ENCODE assay signal across 1 cellular context in genomic region chr22:21009638-21010425, GRCh38.
TF ChIP-seq lines count a peak whose summit lies in the region.

No MANE protein-coding gene starts in this region.

TF ChIP-seq in A549, 52 proteins besides CTCF, POLR2A, EP300 and RAD21:
- TF ChIP-seq RCOR1 (IDR thresholded peaks at IDR 0.05; ENCODE audit: low read depth, low read length) (no peak), EHMT2 (IDR thresholded peaks at IDR 0.05; ENCODE audit: low read depth) (no peak), REST (IDR thresholded peaks at IDR 0.05) (peak; percentile 85)
